19 cellular contexts compared by ENCODE assay signal in the genomic region with DNA sequence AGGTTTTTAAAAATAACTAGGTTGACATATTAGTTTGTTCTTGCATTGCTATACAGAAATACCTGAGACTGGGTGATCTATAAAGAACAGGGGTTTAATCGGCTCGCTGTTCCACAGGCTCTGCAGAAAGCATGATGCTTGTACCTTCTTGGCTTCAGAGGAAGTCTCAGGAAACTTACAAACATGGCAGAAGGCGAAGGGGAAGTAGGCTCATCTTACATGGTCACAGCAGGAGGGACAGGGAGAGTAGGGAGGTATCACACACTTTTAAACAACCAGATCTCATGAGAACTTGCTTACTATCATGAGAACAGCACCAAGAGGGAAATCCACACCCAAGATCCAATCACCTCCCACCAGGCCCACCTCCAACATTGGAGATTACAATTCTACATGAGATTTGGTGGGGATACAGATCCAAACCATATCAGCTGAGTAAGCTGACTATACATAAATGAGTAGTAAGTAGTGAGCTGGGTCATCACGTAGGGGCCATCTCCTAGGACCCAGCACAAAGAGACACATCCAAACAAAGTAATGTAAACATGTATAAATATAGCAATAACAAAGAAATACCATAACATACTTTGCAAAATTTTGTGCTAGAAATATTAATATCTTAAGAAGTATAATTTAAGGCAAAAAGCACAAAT. TPM values are rescaled to one million over a fixed set of nuclear protein-coding genes. Genes with fewer than 3 reads are reported as not detected.
A peak's percentile ranks its signal among the peaks of the same experiment; 100 is the strongest.
DNase-seq lines count a peak whose midpoint lies in the region; ATAC-seq lines count a peak whose summit lies in the region.
"Had no signal": no experiment of that assay in that cellular context is flagged by ENCODE, and none has a peak within 500 bp of the region (broad histone marks: within the 10 kb centered on the region; RNA-seq: fewer than 3 reads in every experiment).

No MANE protein-coding gene starts in this region.

- no peak for DNase-seq in activated T-cell treated with anti-CD3 and anti-CD28 coated beads, Interleukin-2, amount 50 U/mL, for 24 hours
- DNase-seq in activated T-cell treated with anti-CD3 and anti-CD28 coated beads, Interleukin-2, amount 50 U/mL, for 48 hours, result no peak
- DNase-seq in KBM-7, result peak; percentile 14
- peak; percentile 23 for DNase-seq in iPS DF 19.7 (ENCODE audit: low read depth, low spot score)
- DNase-seq in middle frontal gyrus (ENCODE audit: extremely low spot score, low spot score), result no peak
- DNase-seq in NCI-H146 treated with DMSO at 0.1 percent for 48 hours (lab: John Stamatoyannopoulos, UW; ENCODE audit: unreplicated experiment), result no peak
- DNase-seq in stimulated activated naive CD4-positive, alpha-beta T cell treated with Interleukin-2 at 50 U/mL for 16 hours (lab: John Stamatoyannopoulos, UW), result no peak
- DNase-seq: COR-L47, GF-D8, KG1, NCI-H1436, NCI-H2029 treated with DMSO at 0.1 percent for 48 hours, NCI-H2171 treated with DMSO at 0.1 percent for 48 hours, NCI-H446 treated with DMSO at 0.1 percent for 48 hours, PC-9 had no signal

- peak overlapping the region; percentile 70 for H3K27ac Mint-ChIP-seq in activated T-cell treated with anti-CD3 and anti-CD28 coated beads, Interleukin-2, amount 50 U/mL, for 24 hours
- peak overlapping the region; percentile 45 for H3K27ac Mint-ChIP-seq in activated T-helper 17 cell treated with anti-CD3 and anti-CD28 coated beads, Interleukin-2, amount 50 U/mL, for 72 hours

- peaks cover 59% of the 10 kb centered on the region for H3K4me1 Mint-ChIP-seq in activated T-cell treated with anti-CD3 and anti-CD28 coated beads, Interleukin-2, amount 50 U/mL, for 24 hours (ENCODE audit: low read depth)
- peaks cover 32% of the 10 kb centered on the region for H3K4me1 Mint-ChIP-seq in activated T-helper 17 cell treated with anti-CD3 and anti-CD28 coated beads, Interleukin-2, amount 50 U/mL, for 72 hours

- H3K9me3 Mint-ChIP-seq in activated T-cell treated with anti-CD3 and anti-CD28 coated beads, Interleukin-2, amount 50 U/mL, for 24 hours, result peaks cover 3% of the 10 kb centered on the region
- H3K9me3 Mint-ChIP-seq in activated T-helper 17 cell treated with anti-CD3 and anti-CD28 coated beads, Interleukin-2, amount 50 U/mL, for 72 hours, result peaks cover 4% of the 10 kb centered on the region

- ATAC-seq in activated T-helper 17 cell treated with anti-CD3 and anti-CD28 coated beads, Interleukin-2, amount 50 U/mL, for 72 hours (replicated peaks), result peak; percentile 47

- peaks cover 6% of the 10 kb centered on the region for H3K36me3 Mint-ChIP-seq in activated T-cell treated with anti-CD3 and anti-CD28 coated beads, Interleukin-2, amount 50 U/mL, for 24 hours (ENCODE audit: low read depth)
- H3K36me3 Mint-ChIP-seq in activated T-helper 17 cell treated with anti-CD3 and anti-CD28 coated beads, Interleukin-2, amount 50 U/mL, for 72 hours (ENCODE audit: low read depth), result no peaks in the 10 kb centered on the region

- in situ Hi-C loops in KBM-7 (cut with MboI; ENCODE audit: low pct_unique_long_range_greater_than_20kb, low sequenced_read_pairs), result no loop called here

- H3K4me3 Mint-ChIP-seq in activated T-cell treated with anti-CD3 and anti-CD28 coated beads, Interleukin-2, amount 50 U/mL, for 24 hours, result no peak overlapping the region
- H3K4me3 Mint-ChIP-seq in activated T-helper 17 cell treated with anti-CD3 and anti-CD28 coated beads, Interleukin-2, amount 50 U/mL, for 72 hours, result no peak overlapping the region

- no peaks in the 10 kb centered on the region for H3K27me3 Mint-ChIP-seq in activated T-cell treated with anti-CD3 and anti-CD28 coated beads, Interleukin-2, amount 50 U/mL, for 24 hours
- no peaks in the 10 kb centered on the region for H3K27me3 Mint-ChIP-seq in activated T-helper 17 cell treated with anti-CD3 and anti-CD28 coated beads, Interleukin-2, amount 50 U/mL, for 72 hours

RNA-seq across cellular contexts. Expression of gene SIRPG, which starts 31.4 kb away (rescaled TPM):
- total RNA-seq in activated T-helper 17 cell treated with anti-CD3 and anti-CD28 coated beads, Interleukin-2, amount 50 U/mL, for 72 hours, result 10 to 100 TPM; 32.0 to 62.9 TPM
- total RNA-seq: A673, Daoy, H4 had no signal

Comparison
In these comparisons a context has a peak if more than half of its experiments do, and no peak if none do; other contexts are left out.
1. DNase-seq: peak in KBM-7 (single experiment) and iPS DF 19.7 (single experiment); none in activated T-cell treated with anti-CD3 and anti-CD28 coated beads, Interleukin-2, amount 50 U/mL, for 24 hours (single experiment), activated T-cell treated with anti-CD3 and anti-CD28 coated beads, Interleukin-2, amount 50 U/mL, for 48 hours (0 of 2), middle frontal gyrus (single experiment), NCI-H146 treated with DMSO at 0.1 percent for 48 hours (single experiment) and stimulated activated naive CD4-positive, alpha-beta T cell treated with Interleukin-2 at 50 U/mL for 16 hours (single experiment).